1 cellular context compared by ENCODE assay signal in the genomic region with DNA sequence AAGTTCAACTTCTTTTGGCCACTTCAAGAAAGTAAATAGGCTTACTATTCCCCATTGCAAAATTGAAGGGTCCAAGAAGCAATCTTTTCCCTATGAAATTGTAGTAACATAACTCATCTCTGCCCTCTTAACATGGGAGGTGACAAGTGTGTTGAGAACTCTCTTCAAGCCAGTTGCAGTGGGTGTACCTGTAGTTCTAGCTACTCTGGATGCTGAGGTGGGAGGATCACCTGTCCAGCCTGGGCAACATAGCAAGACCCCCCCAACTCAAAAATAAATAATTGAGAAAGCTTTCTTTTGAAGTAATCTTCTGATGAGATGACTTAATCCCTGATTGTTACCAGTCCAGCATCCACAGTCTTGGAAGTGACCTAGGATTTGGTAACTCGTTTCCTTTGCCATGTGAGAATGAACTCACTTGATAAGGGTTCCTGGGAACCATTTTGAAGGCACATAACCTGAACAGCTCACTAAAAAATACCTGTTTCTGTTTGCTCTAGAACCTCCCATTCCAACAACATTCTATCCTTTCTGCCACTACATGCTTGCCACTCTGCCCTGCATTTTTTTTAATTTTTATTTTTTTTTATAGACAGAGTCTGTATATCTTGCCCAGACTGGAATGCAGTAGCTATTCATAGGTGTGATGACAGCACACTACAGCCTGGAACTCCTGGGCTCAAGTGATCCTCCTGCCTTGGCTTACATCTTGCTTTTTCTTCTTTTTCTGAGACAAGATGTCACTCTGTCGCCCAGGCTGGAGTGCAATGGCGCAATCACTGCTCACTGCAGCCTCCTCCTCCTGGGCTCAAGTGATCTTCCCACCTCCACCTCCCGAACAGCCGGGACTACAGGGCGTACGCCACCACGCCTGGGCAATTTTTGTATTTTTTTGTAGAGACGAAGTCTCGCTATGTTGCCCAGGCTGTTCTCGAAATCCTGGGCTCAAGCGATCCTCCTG.
TF ChIP-seq lines count a peak whose summit lies in the region.

No MANE protein-coding gene starts in this region.

TF ChIP-seq in endothelial cell of umbilical vein, 7 proteins besides CTCF, POLR2A, EP300 and RAD21 (continued from another document):
- TF ChIP-seq, protein P1, sequence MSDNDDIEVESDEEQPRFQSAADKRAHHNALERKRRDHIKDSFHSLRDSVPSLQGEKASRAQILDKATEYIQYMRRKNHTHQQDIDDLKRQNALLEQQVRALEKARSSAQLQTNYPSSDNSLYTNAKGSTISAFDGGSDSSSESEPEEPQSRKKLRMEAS (IDR thresholded peaks at IDR 0.05; ENCODE audit: insufficient read depth, insufficient read length): no peak
- no peak for TF ChIP-seq FOS (IDR thresholded peaks at IDR 0.05; ENCODE audit: borderline replicate concordance, insufficient read depth, low read length)
- TF ChIP-seq POLR2AphosphoS5 (IDR thresholded peaks at IDR 0.05; ENCODE audit: insufficient read depth, low read depth, low read length): no peak
- no peak for TF ChIP-seq EZH2 (IDR thresholded peaks at IDR 0.05; ENCODE audit: borderline replicate concordance, low read depth, low read length, severe bottlenecking)
